ENCODE assay signal across 29 cellular contexts in genomic region chr7:112635742-112636141, GRCh38.
"Had no signal": no experiment of that assay in that cellular context is flagged by ENCODE, and none has a peak within 500 bp of the region (broad histone marks: within the 10 kb centered on the region; RNA-seq: fewer than 3 reads in every experiment).

No MANE protein-coding gene starts in this region.

- FAIRE-seq: astrocyte, endometrium, endothelial cell of umbilical vein had no signal

- H3K27me3 ChIP-seq: brain microvascular endothelial cell, gastrocnemius medialis, heart left ventricle had no signal

- H3K27ac ChIP-seq: brain microvascular endothelial cell, gastrocnemius medialis, heart left ventricle had no signal

- H3K27ac Mint-ChIP-seq: activated CD4-positive, alpha-beta memory T cell treated with anti-CD3 and anti-CD28 coated beads, Interleukin-2, amount 10 ng/mL, durations not matched to agents 7 days and 5 days; activated CD4-positive, alpha-beta T cell treated with anti-CD3 and anti-CD28 coated beads for 36 hours; activated CD4-positive, alpha-beta T cell treated with anti-CD3 and anti-CD28 coated beads, Interleukin-2, amount 10 ng/mL, durations not matched to agents 7 days and 5 days; activated naive CD8-positive, alpha-beta T cell; activated T-helper 17 cell treated with anti-CD3 and anti-CD28 coated beads, Interleukin-2, amount 50 U/mL, for 72 hours had no signal

- H3K27me3 Mint-ChIP-seq: activated CD4-positive, alpha-beta memory T cell treated with anti-CD3 and anti-CD28 coated beads, Interleukin-2, amount 10 ng/mL, durations not matched to agents 7 days and 5 days; activated CD4-positive, alpha-beta T cell treated with anti-CD3 and anti-CD28 coated beads, Interleukin-2, amount 10 ng/mL, durations not matched to agents 7 days and 5 days; activated naive CD8-positive, alpha-beta T cell; activated T-helper 17 cell treated with anti-CD3 and anti-CD28 coated beads, Interleukin-2, amount 50 U/mL, for 72 hours had no signal

- H3K4me1 ChIP-seq: gastrocnemius medialis, heart left ventricle had no signal

- H3K4me3 ChIP-seq: gastrocnemius medialis, heart left ventricle had no signal

- H3K4me3 Mint-ChIP-seq: activated CD4-positive, alpha-beta memory T cell treated with anti-CD3 and anti-CD28 coated beads, Interleukin-2, amount 10 ng/mL, durations not matched to agents 7 days and 5 days; activated CD4-positive, alpha-beta T cell treated with anti-CD3 and anti-CD28 coated beads for 36 hours; activated CD4-positive, alpha-beta T cell treated with anti-CD3 and anti-CD28 coated beads, Interleukin-2, amount 10 ng/mL, durations not matched to agents 7 days and 5 days; activated naive CD8-positive, alpha-beta T cell; activated T-cell treated with anti-CD3 and anti-CD28 coated beads, Interleukin-2, amount 50 U/mL, for 4 hours; activated T-helper 17 cell treated with anti-CD3 and anti-CD28 coated beads, Interleukin-2, amount 50 U/mL, for 72 hours had no signal

- H3K9me3 ChIP-seq: gastrocnemius medialis had no signal

- DNase-seq: activated CD4-positive, alpha-beta memory T cell treated with anti-CD3 and anti-CD28 coated beads, Interleukin-2, amount 10 ng/mL, durations not matched to agents 7 days and 5 days; activated CD4-positive, alpha-beta T cell treated with anti-CD3 and anti-CD28 coated beads for 36 hours; activated CD4-positive, alpha-beta T cell treated with anti-CD3 and anti-CD28 coated beads, Interleukin-2, amount 10 ng/mL, durations not matched to agents 7 days and 5 days; activated CD4-positive, alpha-beta T cell treated with anti-CD3 and anti-CD28 coated beads, Interleukin-2, amount 50 U/mL, for 4 hours; activated CD4-positive, CD25-positive, alpha-beta regulatory T cell; activated CD4-positive, CD25-positive, alpha-beta regulatory T cell treated with anti-CD3 and anti-CD28 coated beads, Interleukin-2, amount 50 U/mL, for 72 hours; activated CD8-positive, alpha-beta memory T cell treated with anti-CD3 and anti-CD28 coated beads for 24 hours; activated effector memory CD4-positive, alpha-beta T cell treated with Interleukin-2 at 50 U/mL for 16 hours; activated gamma-delta T cell treated with Interleukin-2 at 50 U/mL for 16 hours; activated naive CD4-positive, alpha-beta T cell treated with anti-CD3 and anti-CD28 coated beads, Interleukin-2, amount 50 U/mL, for 16 hours; activated naive CD4-positive, alpha-beta T cell treated with Interleukin-2 at 50 U/mL for 16 hours; activated T-cell treated with anti-CD3 and anti-CD28 coated beads, Interleukin-2, amount 50 U/mL, for 4 hours; amniotic stem cell; anterior cingulate cortex; brain microvascular endothelial cell; caudate nucleus; cortex of kidney; dermis blood vessel endothelial cell; effector CD4-positive, alpha-beta T cell; foreskin fibroblast; gastrocnemius medialis; glutamatergic neuron; heart left ventricle; T-helper 2 cell had no signal

- H3K36me3 ChIP-seq: brain microvascular endothelial cell, gastrocnemius medialis, heart left ventricle had no signal

- H3K36me3 Mint-ChIP-seq: activated naive CD8-positive, alpha-beta T cell had no signal

- H3K9me3 Mint-ChIP-seq: activated CD4-positive, alpha-beta memory T cell treated with anti-CD3 and anti-CD28 coated beads, Interleukin-2, amount 10 ng/mL, durations not matched to agents 7 days and 5 days; activated CD4-positive, alpha-beta T cell treated with anti-CD3 and anti-CD28 coated beads, Interleukin-2, amount 10 ng/mL, durations not matched to agents 7 days and 5 days; activated T-cell treated with anti-CD3 and anti-CD28 coated beads, Interleukin-2, amount 50 U/mL, for 4 hours; activated T-helper 17 cell treated with anti-CD3 and anti-CD28 coated beads, Interleukin-2, amount 50 U/mL, for 72 hours had no signal

- H3K4me1 Mint-ChIP-seq: activated CD4-positive, alpha-beta memory T cell treated with anti-CD3 and anti-CD28 coated beads, Interleukin-2, amount 10 ng/mL, durations not matched to agents 7 days and 5 days; activated CD4-positive, alpha-beta T cell treated with anti-CD3 and anti-CD28 coated beads for 36 hours; activated CD4-positive, alpha-beta T cell treated with anti-CD3 and anti-CD28 coated beads, Interleukin-2, amount 10 ng/mL, durations not matched to agents 7 days and 5 days; activated T-helper 17 cell treated with anti-CD3 and anti-CD28 coated beads, Interleukin-2, amount 50 U/mL, for 72 hours had no signal
